ENCODE assay signal across 8 cellular contexts in genomic region chr17:28812136-28812979, GRCh38. TPM values are rescaled to one million over a fixed set of nuclear protein-coding genes. Genes with fewer than 3 reads are reported as not detected.
DNase-seq lines count a peak whose midpoint lies in the region; ATAC-seq and TF ChIP-seq lines count a peak whose summit lies in the region.

No MANE protein-coding gene starts in this region.

- peak overlapping the region; percentile 79 for H3K4me3 ChIP-seq in PC-3 (ENCODE audit: low read length)
- peak overlapping the region; percentile 82 to 93 (median 87) for H3K4me3 ChIP-seq in esophagus muscularis mucosa
- peak overlapping the region; percentile 83 to 89 for H3K4me3 ChIP-seq in muscle layer of duodenum (ENCODE audit: low read depth in 1 of 2, low read length in 2 of 2)

- under 1% methylated on average over 19 of the region's 49 CpGs for whole genome bisulfite sequencing in esophagus muscularis mucosa

- H3K4me1 ChIP-seq in PC-3 (ENCODE audit: insufficient read depth, low read length): peaks cover 39% of the 10 kb centered on the region
- peaks cover 33 to 53% (median 48%) of the 10 kb centered on the region in 4 donors for H3K4me1 ChIP-seq in esophagus muscularis mucosa
- peaks cover 0 to 19% of the 10 kb centered on the region in 2 donors for H3K4me1 ChIP-seq in muscle layer of duodenum (ENCODE audit: control insufficient read depth in 1 of 2, insufficient read depth in 2 of 2, low read length in 2 of 2)

- DNase-seq in DMS153 (lab: John Stamatoyannopoulos, UW): peak; percentile 95
- DNase-seq in PC-3: peak; percentile 92
- DNase-seq in activated T-cell treated with anti-CD3 and anti-CD28 coated beads, Interleukin-2, amount 50 U/mL, for 4 hours: peak; percentile 91
- peak; percentile 98 for DNase-seq in esophagus muscularis mucosa (ENCODE audit: extremely low spot score)
- DNase-seq in stimulated activated CD8-positive, alpha-beta memory T cell treated with anti-CD3 and anti-CD28 coated beads, Interleukin-7, amount 100 ng/mL, for 24 hours (ENCODE audit: low read depth): peak; percentile 92

- H3K9me3 ChIP-seq in PC-3 (ENCODE audit: low read length): no peaks in the 10 kb centered on the region
- H3K9me3 ChIP-seq in esophagus muscularis mucosa: no peaks in the 10 kb centered on the region
- H3K9me3 ChIP-seq in muscle layer of duodenum (ENCODE audit: control insufficient read depth in 1 of 2, low read length in 2 of 2): no peaks in the 10 kb centered on the region

- H3K4me2 ChIP-seq in PC-3 (ENCODE audit: low read length): peak overlapping the region; percentile 89

- no peak for TF ChIP-seq EP300 in Ishikawa (IDR thresholded peaks at IDR 0.05; ENCODE audit: borderline replicate concordance)
- TF ChIP-seq EP300 in esophagus muscularis mucosa (IDR thresholded peaks at IDR 0.05): no peak

- peak overlapping the region; percentile 88 for H3K4me3 Mint-ChIP-seq in activated T-cell treated with anti-CD3 and anti-CD28 coated beads, Interleukin-2, amount 50 U/mL, for 4 hours

- no peaks in the 10 kb centered on the region for H3K9me2 ChIP-seq in PC-3 (replicated peaks; ENCODE audit: low read length)

- H3K36me3 ChIP-seq in PC-3 (ENCODE audit: low read depth, low read length): no peaks in the 10 kb centered on the region
- no peaks in the 10 kb centered on the region for H3K36me3 ChIP-seq in esophagus muscularis mucosa
- peaks cover 0 to 5% of the 10 kb centered on the region in 2 donors for H3K36me3 ChIP-seq in muscle layer of duodenum (ENCODE audit: control insufficient read depth in 1 of 2, insufficient read depth in 2 of 2, low read length in 2 of 2)

- TF ChIP-seq RAD21 in Ishikawa (IDR thresholded peaks at IDR 0.05; ENCODE audit: low read depth): no peak

- peak; percentile 20 for TF ChIP-seq POLR2A in esophagus muscularis mucosa (IDR thresholded peaks at IDR 0.05; ENCODE audit: low read depth)

- H3K27me3 Mint-ChIP-seq in activated T-cell treated with anti-CD3 and anti-CD28 coated beads, Interleukin-2, amount 50 U/mL, for 4 hours (ENCODE audit: low read depth): no peaks in the 10 kb centered on the region

- ATAC-seq in GM21619 (IDR thresholded peaks at IDR 0.05; ENCODE audit: unreplicated experiment): peak; percentile 96
- ATAC-seq in PC-3: peak; percentile 94
- ATAC-seq in activated T-cell treated with anti-CD3 and anti-CD28 coated beads, Interleukin-2, amount 50 U/mL, for 4 hours: peak; percentile 99

- H2AFZ ChIP-seq in PC-3 (ENCODE audit: low read length): peak overlapping the region; percentile 91

- H3F3A ChIP-seq in PC-3 (ENCODE audit: low read length, unreplicated experiment): peaks cover 9% of the 10 kb centered on the region

- H3K79me2 ChIP-seq in PC-3 (ENCODE audit: low read length): peaks cover 63% of the 10 kb centered on the region

- POLR2A ChIA-PET in PC-3 (lab: Charles Lee; ENCODE audit: unreplicated experiment): interaction anchor here (0.7 kb wide), 1 partner anchor 25 kb away, joined by 8 read pairs; no protein-coding TSS in a partner anchor

- peaks cover 10% of the 10 kb centered on the region for H3K36me3 Mint-ChIP-seq in activated T-cell treated with anti-CD3 and anti-CD28 coated beads, Interleukin-2, amount 50 U/mL, for 4 hours (ENCODE audit: insufficient read depth)

- H4K20me1 ChIP-seq in PC-3 (ENCODE audit: low read length): no peaks in the 10 kb centered on the region

- no peaks in the 10 kb centered on the region for H3K27me3 ChIP-seq in PC-3 (ENCODE audit: low read length)
- H3K27me3 ChIP-seq in esophagus muscularis mucosa: no peaks in the 10 kb centered on the region
- H3K27me3 ChIP-seq in muscle layer of duodenum (ENCODE audit: low read depth, low read length): no peaks in the 10 kb centered on the region

- TF ChIP-seq CTCF in PC-3 (conservative IDR thresholded peaks at IDR 0.05; ENCODE audit: low read depth, low read length) (no peak), esophagus muscularis mucosa (IDR thresholded peaks at IDR 0.05) (peak in 2 of 3 experiments; percentile 5 to 12)

- H3K27ac ChIP-seq in PC-3 (ENCODE audit: low read length) (peak overlapping the region; percentile 86), esophagus muscularis mucosa (replicated peaks in 1 of 4) (peak overlapping the region; percentile 89 to 96 (median 94)), muscle layer of duodenum (ENCODE audit: low read length) (peak overlapping the region; percentile 76)

- H3K9ac ChIP-seq in PC-3 (ENCODE audit: low read length): peak overlapping the region; percentile 88

- no TSS peak for BruUV-seq in PC-3 (replicated peaks; lab: Mats Ljungman, UMichigan)

- CTCF ChIA-PET in PC-3 (lab: Charles Lee): no interaction called here

- H3K4me1 Mint-ChIP-seq in activated T-cell treated with anti-CD3 and anti-CD28 coated beads, Interleukin-2, amount 50 U/mL, for 4 hours (ENCODE audit: low read depth): peaks cover 48% of the 10 kb centered on the region

- intact Hi-C loops in PC-3 (cut with micrococcal nuclease): no loop called here
- intact Hi-C loops in esophagus muscularis mucosa (cut with DNase I): no loop called here

- no peaks in the 10 kb centered on the region for H3K9me3 Mint-ChIP-seq in activated T-cell treated with anti-CD3 and anti-CD28 coated beads, Interleukin-2, amount 50 U/mL, for 4 hours

TF ChIP-seq in Ishikawa, 13 proteins besides CTCF, POLR2A, EP300 and RAD21:
- TF ChIP-seq YY1 (IDR thresholded peaks at IDR 0.05; ENCODE audit: low read depth) (no peak), EGR1 (IDR thresholded peaks at IDR 0.05) (peak; percentile 68; the same call in 1 of the 2 replicates), TCF12 (IDR thresholded peaks at IDR 0.05; ENCODE audit: low read depth) (peak; percentile 38; the same call in 1 of the 2 replicates), CEBPB (IDR thresholded peaks at IDR 0.05) (no peak), TEAD4 (IDR thresholded peaks at IDR 0.05) (peak; percentile 7; the same call in 1 of the 2 replicates), MAX (IDR thresholded peaks at IDR 0.05) (peak; percentile 43), TAF1 (IDR thresholded peaks at IDR 0.05; ENCODE audit: low read depth) (peak; percentile 67; the same call in 1 of the 2 replicates), REST (IDR thresholded peaks at IDR 0.05; ENCODE audit: low read depth) (no peak), ZBTB7A (IDR thresholded peaks at IDR 0.05; ENCODE audit: low read depth) (peak; percentile 28; the same call in 1 of the 2 replicates), USF1 (IDR thresholded peaks at IDR 0.05) (no peak), NFIC (IDR thresholded peaks at IDR 0.05) (no peak), CREB1 (IDR thresholded peaks at IDR 0.05; ENCODE audit: low read depth) (no peak), FOXM1 (IDR thresholded peaks at IDR 0.05; ENCODE audit: borderline replicate concordance, low read depth) (no peak)
TF ChIP-seq in Ishikawa: peak in this region for 6.

RNA-seq across cellular contexts. Expression of gene FAM222B, which starts 30.2 kb away (rescaled TPM):
- total RNA-seq in PC-3 (2014; rRNA removed) (4.8 and 6.5 TPM in 2 replicates), esophagus muscularis mucosa (10 to 100 TPM; 15.9 to 48.1 (median 30.3) TPM)
- total RNA-seq in activated T-cell treated with anti-CD3 and anti-CD28 coated beads, Interleukin-2, amount 50 U/mL, for 4 hours: 10 to 100 TPM; 23.5 to 26.4 (median 24.9) TPM

RNA-seq across cellular contexts. Expression of gene ERAL1, which starts 42.5 kb away (rescaled TPM):
- 25.8 and 30.5 TPM in 2 replicates for total RNA-seq in PC-3 (2014; rRNA removed)
- total RNA-seq in activated T-cell treated with anti-CD3 and anti-CD28 coated beads, Interleukin-2, amount 50 U/mL, for 4 hours: 10 to 100 TPM; 79.8 to 81.3 (median 80.8) TPM
- total RNA-seq in esophagus muscularis mucosa: 10 to 100 TPM; 24.5 to 38.0 (median 27.7) TPM

Comparison
In these comparisons a context has a peak if more than half of its experiments do, and no peak if none do; other contexts are left out.
1. Peak in every context shown above with its lines: DNase-seq, ATAC-seq, H3K4me3 ChIP-seq and H3K27ac ChIP-seq.